25 cellular contexts compared by ENCODE assay signal in genomic region chr7:47625861-47626444, GRCh38. TPM values are rescaled to one million over a fixed set of nuclear protein-coding genes. Genes with fewer than 3 reads are reported as not detected.
DNase-seq lines count a peak whose midpoint lies in the region; ATAC-seq and TF ChIP-seq lines count a peak whose summit lies in the region.
"Had no signal": no experiment of that assay in that cellular context is flagged by ENCODE, and none has a peak within 500 bp of the region (broad histone marks: within the 10 kb centered on the region; RNA-seq: fewer than 3 reads in every experiment).

No MANE protein-coding gene starts in this region.

- H3K9me3 ChIP-seq in Karpas-422 (ENCODE audit: low read length) (no peaks in the 10 kb centered on the region), neural progenitor cell (ENCODE audit: low read depth) (no peaks in the 10 kb centered on the region)
- H3K9me3 ChIP-seq: heart left ventricle, left ventricle myocardium inferior, suprapubic skin, vagina had no signal

- H3K4me1 ChIP-seq in Karpas-422 (ENCODE audit: low read length) (peaks cover 50% of the 10 kb centered on the region), neural progenitor cell (peaks cover 8% of the 10 kb centered on the region)

- H3F3A ChIP-seq in neural progenitor cell (ENCODE audit: low read depth): no peaks in the 10 kb centered on the region

- peak overlapping the region; percentile 27 for H3K27ac Mint-ChIP-seq in chondrocyte (ENCODE audit: unreplicated experiment)
- H3K27ac Mint-ChIP-seq in neural progenitor cell: peak overlapping the region; percentile 89
- H3K27ac Mint-ChIP-seq: activated B cell treated with CpG ODN at 0.5 μM for 24 hours; activated CD4-positive, alpha-beta memory T cell treated with anti-CD3 and anti-CD28 coated beads for 36 hours; CD4-positive, alpha-beta memory T cell; T-helper 2 cell treated with Interferon-gamma antibody and Interleukin-4, amounts not matched to agents 5 μg/mL and 100 μg/mL, for 36 hours had no signal

- intact Hi-C loops in Right ventricle myocardium superior (cut with DNase I): no loop called here

- H3K9me3 Mint-ChIP-seq in chondrocyte (ENCODE audit: low read depth) (no peaks in the 10 kb centered on the region), neural progenitor cell (peaks cover 2% of the 10 kb centered on the region)
- H3K9me3 Mint-ChIP-seq: activated B cell treated with CpG ODN at 0.5 μM for 24 hours; activated CD4-positive, alpha-beta memory T cell treated with anti-CD3 and anti-CD28 coated beads for 36 hours; T-helper 2 cell treated with Interferon-gamma antibody and Interleukin-4, amounts not matched to agents 5 μg/mL and 100 μg/mL, for 36 hours had no signal

- H3K9me2 ChIP-seq in Karpas-422 (replicated peaks; ENCODE audit: insufficient read depth, low read length): no peaks in the 10 kb centered on the region

- H3K79me2 ChIP-seq in Karpas-422 (ENCODE audit: low read length): no peaks in the 10 kb centered on the region
- H3K79me2 ChIP-seq in neural progenitor cell (ENCODE audit: low read depth): no peaks in the 10 kb centered on the region

- H3K9ac ChIP-seq in Karpas-422 (ENCODE audit: low read length) (no peak overlapping the region), neural progenitor cell (no peak overlapping the region)

- peaks cover 45% of the 10 kb centered on the region for H3K4me1 Mint-ChIP-seq in chondrocyte (ENCODE audit: low read depth)
- peaks cover 53% of the 10 kb centered on the region for H3K4me1 Mint-ChIP-seq in neural progenitor cell
- H3K4me1 Mint-ChIP-seq: CD4-positive, alpha-beta memory T cell had no signal

- H3K27ac ChIP-seq in Karpas-422 (ENCODE audit: low read length): no peak overlapping the region
- H3K27ac ChIP-seq in neural progenitor cell: no peak overlapping the region
- H3K27ac ChIP-seq: heart left ventricle, HL-60, left ventricle myocardium inferior, suprapubic skin, vagina had no signal

- H3K27me3 ChIP-seq in Karpas-422 (ENCODE audit: low read length) (no peaks in the 10 kb centered on the region), neural progenitor cell (no peaks in the 10 kb centered on the region)
- H3K27me3 ChIP-seq: heart left ventricle, suprapubic skin, vagina had no signal

- TF ChIP-seq CTCF in chondrocyte (IDR thresholded peaks at IDR 0.05) (no peak), neural progenitor cell (IDR thresholded peaks at IDR 0.05) (no peak)

- no peak overlapping the region for H3K4me2 ChIP-seq in Karpas-422 (ENCODE audit: low read depth, low read length, poor library complexity, severe bottlenecking)
- no peak overlapping the region for H3K4me2 ChIP-seq in neural progenitor cell

- H2AFZ ChIP-seq in Karpas-422 (ENCODE audit: low read length): 0 out of 2 replicates have a peak overlapping the region, but pooled peaks have one; percentile 18
- no peak overlapping the region for H2AFZ ChIP-seq in neural progenitor cell (replicated peaks)

- H3K27me3 Mint-ChIP-seq in chondrocyte (ENCODE audit: low read depth): no peaks in the 10 kb centered on the region
- H3K27me3 Mint-ChIP-seq in neural progenitor cell (ENCODE audit: insufficient read depth, low read depth): peaks cover 8% of the 10 kb centered on the region
- H3K27me3 Mint-ChIP-seq: activated B cell treated with CpG ODN at 0.5 μM for 24 hours; activated CD4-positive, alpha-beta memory T cell treated with anti-CD3 and anti-CD28 coated beads for 36 hours; CD4-positive, alpha-beta memory T cell had no signal

- H3K4me3 Mint-ChIP-seq in chondrocyte (ENCODE audit: unreplicated experiment): no peak overlapping the region
- no peak overlapping the region for H3K4me3 Mint-ChIP-seq in neural progenitor cell
- H3K4me3 Mint-ChIP-seq: activated B cell treated with CpG ODN at 0.5 μM for 24 hours; activated CD4-positive, alpha-beta memory T cell treated with anti-CD3 and anti-CD28 coated beads for 36 hours; CD4-positive, alpha-beta memory T cell; T-helper 2 cell treated with Interferon-gamma antibody and Interleukin-4, amounts not matched to agents 5 μg/mL and 100 μg/mL, for 36 hours had no signal

- H3K4me3 ChIP-seq in Karpas-422 (ENCODE audit: low read length): no peak overlapping the region
- no peak overlapping the region for H3K4me3 ChIP-seq in neural progenitor cell
- H3K4me3 ChIP-seq: heart left ventricle, left ventricle myocardium inferior, suprapubic skin, vagina had no signal

- DNase-seq in COR-L47 (lab: John Stamatoyannopoulos, UW) (peak; percentile 39), Karpas-422 (no peak), chondrocyte (ENCODE audit: low spot score) (no peak), neural progenitor cell (ENCODE audit: low spot score) (peak; percentile 48), DMS79 treated with DMSO at 0.1 percent for 48 hours (lab: John Stamatoyannopoulos, UW) (no peak), Right ventricle myocardium superior (no peak), ureter (ENCODE audit: low spot score) (no peak)
- DNase-seq: activated B cell treated with CpG ODN at 0.5 μM for 24 hours; activated CD4-positive, alpha-beta memory T cell treated with anti-CD3 and anti-CD28 coated beads for 36 hours; activated gamma-delta T cell; CD4-positive, alpha-beta memory T cell; DND-41; heart left ventricle; KBM-7; left ventricle myocardium inferior; NCI-H2029; NCI-H446; RPMI8226; stimulated activated CD4-positive, alpha-beta T cell treated with anti-CD3 and anti-CD28 coated beads, Interleukin-12 subunit alpha, Interleukin-12 subunit beta, amount 100 ng/mL, for 4 hours had no signal

- ATAC-seq in Right ventricle myocardium superior (ENCODE audit: poor library complexity) (no peak), GM21723 (IDR thresholded peaks at IDR 0.05; ENCODE audit: unreplicated experiment) (no peak)
- ATAC-seq: heart left ventricle, SK-N-SH treated with all-trans-retinoic acid at 6 μM for 48 hours had no signal

- H3K36me3 Mint-ChIP-seq in chondrocyte (ENCODE audit: low read depth) (no peaks in the 10 kb centered on the region), neural progenitor cell (no peaks in the 10 kb centered on the region)
- H3K36me3 Mint-ChIP-seq: activated CD4-positive, alpha-beta memory T cell treated with anti-CD3 and anti-CD28 coated beads for 36 hours; CD4-positive, alpha-beta memory T cell had no signal

- H3K36me3 ChIP-seq in Karpas-422 (ENCODE audit: insufficient read depth, low read length): no peaks in the 10 kb centered on the region
- no peaks in the 10 kb centered on the region for H3K36me3 ChIP-seq in neural progenitor cell
- H3K36me3 ChIP-seq: heart left ventricle, left ventricle myocardium inferior, suprapubic skin, vagina had no signal

- H4K20me1 ChIP-seq in Karpas-422 (ENCODE audit: insufficient read depth, low read depth, low read length): no peaks in the 10 kb centered on the region
- H4K20me1 ChIP-seq in neural progenitor cell (ENCODE audit: low read depth): no peaks in the 10 kb centered on the region

RNA-seq across cellular contexts. Expression of gene TNS3, which starts 44.0 kb away (rescaled TPM):
- 56.6 and 60.5 TPM in 2 replicates for total RNA-seq in Karpas-422 (2014; rRNA removed; shearing (Covaris generic); ENCODE audit: low replicate concordance)
- total RNA-seq in chondrocyte: 320 to 433 TPM (median 426 TPM) in 3 replicates
- total RNA-seq in neural progenitor cell (ENCODE audit: low replicate concordance): 15.0 and 21.8 TPM in 2 replicates
- 43.2 TPM for total RNA-seq in Right ventricle myocardium superior
- total RNA-seq in ureter: 48.7 TPM

Comparison
In these comparisons a context has a peak if more than half of its experiments do, and no peak if none do; other contexts are left out.
1. DNase-seq: peak in COR-L47 (single experiment) and neural progenitor cell (single experiment); none in Karpas-422 (single experiment), chondrocyte (single experiment), DMS79 treated with DMSO at 0.1 percent for 48 hours (single experiment), Right ventricle myocardium superior (single experiment) and ureter (single experiment).